In the genomic region with DNA sequence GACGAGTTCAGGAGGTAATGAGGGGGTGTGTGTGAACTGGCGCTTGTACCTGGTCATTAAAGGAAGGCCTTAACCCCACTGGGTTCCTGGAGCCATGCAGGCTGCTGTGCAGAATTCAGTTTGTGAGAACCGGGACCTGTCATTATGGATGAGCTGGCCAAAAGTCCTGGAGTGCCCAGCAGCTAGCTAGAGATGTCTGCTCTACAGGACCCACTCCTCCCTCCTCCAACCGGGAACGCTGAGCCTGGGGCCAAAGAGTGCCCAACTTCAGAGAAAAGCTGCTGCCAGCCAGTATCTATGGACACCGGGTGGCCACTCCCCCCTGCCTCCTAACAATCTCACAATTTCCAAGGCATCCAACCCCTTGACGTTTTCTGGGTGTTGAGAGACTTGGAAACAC, we compare ENCODE assay signal across 1 cellular context.
TF ChIP-seq lines count a peak whose summit lies in the region.

No MANE protein-coding gene starts in this region.

TF ChIP-seq in WTC11, 78 proteins besides CTCF, POLR2A, EP300 and RAD21 (continued from another document):
- TF ChIP-seq, protein P1, sequence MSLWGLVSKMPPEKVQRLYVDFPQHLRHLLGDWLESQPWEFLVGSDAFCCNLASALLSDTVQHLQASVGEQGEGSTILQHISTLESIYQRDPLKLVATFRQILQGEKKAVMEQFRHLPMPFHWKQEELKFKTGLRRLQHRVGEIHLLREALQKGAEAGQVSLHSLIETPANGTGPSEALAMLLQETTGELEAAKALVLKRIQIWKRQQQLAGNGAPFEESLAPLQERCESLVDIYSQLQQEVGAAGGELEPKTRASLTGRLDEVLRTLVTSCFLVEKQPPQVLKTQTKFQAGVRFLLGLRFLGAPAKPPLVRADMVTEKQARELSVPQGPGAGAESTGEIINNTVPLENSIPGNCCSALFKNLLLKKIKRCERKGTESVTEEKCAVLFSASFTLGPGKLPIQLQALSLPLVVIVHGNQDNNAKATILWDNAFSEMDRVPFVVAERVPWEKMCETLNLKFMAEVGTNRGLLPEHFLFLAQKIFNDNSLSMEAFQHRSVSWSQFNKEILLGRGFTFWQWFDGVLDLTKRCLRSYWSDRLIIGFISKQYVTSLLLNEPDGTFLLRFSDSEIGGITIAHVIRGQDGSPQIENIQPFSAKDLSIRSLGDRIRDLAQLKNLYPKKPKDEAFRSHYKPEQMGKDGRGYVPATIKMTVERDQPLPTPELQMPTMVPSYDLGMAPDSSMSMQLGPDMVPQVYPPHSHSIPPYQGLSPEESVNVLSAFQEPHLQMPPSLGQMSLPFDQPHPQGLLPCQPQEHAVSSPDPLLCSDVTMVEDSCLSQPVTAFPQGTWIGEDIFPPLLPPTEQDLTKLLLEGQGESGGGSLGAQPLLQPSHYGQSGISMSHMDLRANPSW (CRISPR knock-in tag; conservative IDR thresholded peaks at IDR 0.05; ENCODE audit: low read depth) = no peak
- TF ChIP-seq, protein P2, sequence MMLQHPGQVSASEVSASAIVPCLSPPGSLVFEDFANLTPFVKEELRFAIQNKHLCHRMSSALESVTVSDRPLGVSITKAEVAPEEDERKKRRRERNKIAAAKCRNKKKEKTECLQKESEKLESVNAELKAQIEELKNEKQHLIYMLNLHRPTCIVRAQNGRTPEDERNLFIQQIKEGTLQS (CRISPR knock-in tag; conservative IDR thresholded peaks at IDR 0.05) = no peak
